ENCODE assay signal across 14 cellular contexts in genomic region chr3:53675942-53676341, GRCh38.
"Had no signal": no experiment of that assay in that cellular context is flagged by ENCODE, and none has a peak within 500 bp of the region (broad histone marks: within the 10 kb centered on the region; RNA-seq: fewer than 3 reads in every experiment).

No MANE protein-coding gene starts in this region.

- H3K4me3 Mint-ChIP-seq: dendritic cell treated with granulocyte-macrophage colony-stimulating factor and Interleukin-4, amounts not matched to agents 40 ng/mL and 50 ng/mL, for 4 days; naive thymus-derived CD8-positive, alpha-beta T cell; neural crest cell had no signal

- H3K4me1 ChIP-seq: foreskin keratinocyte had no signal

- H3K4me3 ChIP-seq: mucosa of descending colon, stomach had no signal

- H3K27ac ChIP-seq: foreskin keratinocyte, stomach had no signal

- DNase-seq: foreskin keratinocyte; kidney; left colon; mammary epithelial cell; mucosa of descending colon; naive thymus-derived CD8-positive, alpha-beta T cell; small intestine; stimulated activated CD4-positive, alpha-beta T cell treated with anti-CD3 and anti-CD28 coated beads, Interleukin-12 subunit alpha, Interleukin-12 subunit beta, amount 100 ng/mL, for 4 hours; stimulated activated naive CD4-positive, alpha-beta T cell; stomach; substantia nigra; trophoblast cell had no signal

- H3K4me1 Mint-ChIP-seq: naive thymus-derived CD8-positive, alpha-beta T cell; neural crest cell had no signal

- ATAC-seq: foreskin keratinocyte; left colon; mucosa of descending colon; naive thymus-derived CD8-positive, alpha-beta T cell had no signal

- H3K36me3 Mint-ChIP-seq: naive thymus-derived CD8-positive, alpha-beta T cell had no signal

- H3K36me3 ChIP-seq: stomach had no signal

- H3K9me3 Mint-ChIP-seq: dendritic cell treated with granulocyte-macrophage colony-stimulating factor and Interleukin-4, amounts not matched to agents 40 ng/mL and 50 ng/mL, for 4 days; naive thymus-derived CD8-positive, alpha-beta T cell; neural crest cell had no signal

- H3K27ac Mint-ChIP-seq: dendritic cell treated with granulocyte-macrophage colony-stimulating factor and Interleukin-4, amounts not matched to agents 40 ng/mL and 50 ng/mL, for 4 days had no signal

- H3K9me3 ChIP-seq: mucosa of descending colon, stomach had no signal
